Comparison of ENCODE assay signal across 9 cellular contexts in genomic region chr22:40180403-40180802, GRCh38. TPM values are rescaled to one million over a fixed set of nuclear protein-coding genes. Genes with fewer than 3 reads are reported as not detected.
DNase-seq lines count a peak whose midpoint lies in the region; ATAC-seq, FAIRE-seq and TF ChIP-seq lines count a peak whose summit lies in the region.
"Had no signal": no experiment of that assay in that cellular context is flagged by ENCODE, and none has a peak within 500 bp of the region (broad histone marks: within the 10 kb centered on the region; RNA-seq: fewer than 3 reads in every experiment).

No MANE protein-coding gene starts in this region.

- no peak for TF ChIP-seq CTCF in liver (IDR thresholded peaks at IDR 0.05; ENCODE audit: low read depth, low read length, missing input control)

- H3K9ac ChIP-seq in liver (ENCODE audit: low read depth in 1 of 2, low read length in 2 of 2), result no peak overlapping the region

- H3K4me3 ChIP-seq in right cardiac atrium (ENCODE audit: low read length) (peak overlapping the region; percentile 38), liver (ENCODE audit: low read depth in 1 of 3, low read length in 3 of 3) (no peak overlapping the region)

- FAIRE-seq in urothelium cell line (lab: Jason Lieb, UNC), result no peak

- intact Hi-C loops in right cardiac atrium (cut with DNase I), result no loop called here
- intact Hi-C loops in left ventricle myocardium superior (cut with micrococcal nuclease), result no loop called here

- 64% methylated on average over 4 of the region's 4 CpGs for WGBS in right cardiac atrium
- WGBS in liver, result 60% methylated on average over 4 of the region's 4 CpGs

- peaks cover 57% of the 10 kb centered on the region for H3K4me1 Mint-ChIP-seq in activated naive CD8-positive, alpha-beta T cell treated with anti-CD3 and anti-CD28 coated beads, Interleukin-2, amount 10 ng/mL, durations not matched to agents 7 days and 5 days

- ATAC-seq in right cardiac atrium (no peak), left ventricle myocardium superior (no peak), HG03469 (IDR thresholded peaks at IDR 0.05; ENCODE audit: unreplicated experiment) (no peak)
- ATAC-seq in activated naive CD8-positive, alpha-beta T cell treated with anti-CD3 and anti-CD28 coated beads, Interleukin-2, amount 10 ng/mL, durations not matched to agents 7 days and 5 days (ENCODE audit: low read depth), result no peak

- DNase-seq in right cardiac atrium (no peak), left ventricle myocardium superior (no peak), AG08395 (ENCODE audit: low spot score) (no peak), urothelium cell line (ENCODE audit: low spot score) (no peak), germinal center (ENCODE audit: low spot score) (no peak)
- DNase-seq in activated naive CD8-positive, alpha-beta T cell treated with anti-CD3 and anti-CD28 coated beads, Interleukin-2, amount 10 ng/mL, durations not matched to agents 7 days and 5 days, result no peak

- peaks cover 18% of the 10 kb centered on the region for H3K36me3 Mint-ChIP-seq in activated naive CD8-positive, alpha-beta T cell treated with anti-CD3 and anti-CD28 coated beads, Interleukin-2, amount 10 ng/mL, durations not matched to agents 7 days and 5 days

- H3K36me3 ChIP-seq in liver (ENCODE audit: control insufficient read depth in 4 of 4, insufficient read depth in 3 of 4, low read depth in 1 of 4, low read length in 3 of 4), result no peaks in the 10 kb centered on the region

- H3K4me1 ChIP-seq in right cardiac atrium (ENCODE audit: control insufficient read depth, insufficient read depth, low read length) (peaks cover 16% of the 10 kb centered on the region), liver (ENCODE audit: control insufficient read depth in 4 of 4, insufficient read depth in 4 of 4, low read length in 3 of 4) (peaks cover 17 to 70% (median 58%) of the 10 kb centered on the region in 4 donors)

- H3K4me3 Mint-ChIP-seq in activated naive CD8-positive, alpha-beta T cell treated with anti-CD3 and anti-CD28 coated beads, Interleukin-2, amount 10 ng/mL, durations not matched to agents 7 days and 5 days, result peak overlapping the region; percentile 86

- H3K27me3 ChIP-seq in right cardiac atrium (ENCODE audit: control insufficient read depth, insufficient read depth) (no peaks in the 10 kb centered on the region), liver (ENCODE audit: control insufficient read depth in 4 of 4, insufficient read depth in 4 of 4, low read length in 3 of 4) (no peaks in the 10 kb centered on the region)

- H3K27ac Mint-ChIP-seq in activated naive CD8-positive, alpha-beta T cell treated with anti-CD3 and anti-CD28 coated beads, Interleukin-2, amount 10 ng/mL, durations not matched to agents 7 days and 5 days, result peak overlapping the region; percentile 32

- peaks cover 3% of the 10 kb centered on the region for H3K9me3 Mint-ChIP-seq in activated naive CD8-positive, alpha-beta T cell treated with anti-CD3 and anti-CD28 coated beads, Interleukin-2, amount 10 ng/mL, durations not matched to agents 7 days and 5 days

- POLR2A ChIA-PET in activated naive CD8-positive, alpha-beta T cell treated with anti-CD3 and anti-CD28 coated beads, Interleukin-2, amount 10 ng/mL, durations not matched to agents 7 days and 5 days (lab: Charles Lee), result interaction anchor here (0.6 to 4.6 kb wide), 4 partner anchors 55 to 651 kb away, joined by 3 to 104 read pairs (median 3); no protein-coding TSS in a partner anchor

- no peaks in the 10 kb centered on the region for H3K27me3 Mint-ChIP-seq in activated naive CD8-positive, alpha-beta T cell treated with anti-CD3 and anti-CD28 coated beads, Interleukin-2, amount 10 ng/mL, durations not matched to agents 7 days and 5 days

- TF ChIP-seq RAD21 in liver (IDR thresholded peaks at IDR 0.05), result no peak

- H3K27ac ChIP-seq in right cardiac atrium (ENCODE audit: low read length), result no peak overlapping the region
- H3K27ac ChIP-seq in liver (ENCODE audit: low read depth in 1 of 2, low read length in 2 of 2), result peak overlapping the region; percentile 72 to 83
- H3K27ac ChIP-seq: RWPE1 had no signal

- H3K9me3 ChIP-seq in right cardiac atrium (ENCODE audit: control insufficient read depth, low read length), result no peaks in the 10 kb centered on the region
- no peaks in the 10 kb centered on the region for H3K9me3 ChIP-seq in liver (ENCODE audit: control insufficient read depth in 4 of 4, low read length in 3 of 4)

TF ChIP-seq in liver, 16 proteins besides CTCF, POLR2A, EP300 and RAD21:
- TF ChIP-seq SP1 (IDR thresholded peaks at IDR 0.05) (no peak), MAX (IDR thresholded peaks at IDR 0.05) (no peak), ATF3 (IDR thresholded peaks at IDR 0.05) (no peak), ZBTB33 (IDR thresholded peaks at IDR 0.05) (no peak), JUND (IDR thresholded peaks at IDR 0.05) (no peak), HNF4A (conservative IDR thresholded peaks at IDR 0.05) (no peak), EGR1 (IDR thresholded peaks at IDR 0.05; ENCODE audit: low read depth in 2 of 2) (no peak), HNF4G (IDR thresholded peaks at IDR 0.05) (no peak), NR2F2 (IDR thresholded peaks at IDR 0.05) (no peak), REST (IDR thresholded peaks at IDR 0.05) (no peak)

RNA-seq across cellular contexts. Expression of gene TNRC6B, which starts 2.7 kb away (rescaled TPM):
- 10 to 100 TPM; 38.1 to 50.6 (median 39.8) TPM for total RNA-seq in right cardiac atrium
- polyA plus RNA-seq in right cardiac atrium, result 14.4 TPM
- 49.3 TPM for total RNA-seq in left ventricle myocardium superior
- total RNA-seq in activated naive CD8-positive, alpha-beta T cell treated with anti-CD3 and anti-CD28 coated beads, Interleukin-2, amount 10 ng/mL, durations not matched to agents 7 days and 5 days, result 10 to 100 TPM; 89.6 to 91.4 TPM
- 10 to 100 TPM; 29.9 to 39.1 TPM for total RNA-seq in liver
- 10 to 100 TPM in 1 of 2 donors, 1 to 10 TPM in 1; 4.6 to 22.8 TPM for polyA plus RNA-seq in liver
